In the genomic region with DNA sequence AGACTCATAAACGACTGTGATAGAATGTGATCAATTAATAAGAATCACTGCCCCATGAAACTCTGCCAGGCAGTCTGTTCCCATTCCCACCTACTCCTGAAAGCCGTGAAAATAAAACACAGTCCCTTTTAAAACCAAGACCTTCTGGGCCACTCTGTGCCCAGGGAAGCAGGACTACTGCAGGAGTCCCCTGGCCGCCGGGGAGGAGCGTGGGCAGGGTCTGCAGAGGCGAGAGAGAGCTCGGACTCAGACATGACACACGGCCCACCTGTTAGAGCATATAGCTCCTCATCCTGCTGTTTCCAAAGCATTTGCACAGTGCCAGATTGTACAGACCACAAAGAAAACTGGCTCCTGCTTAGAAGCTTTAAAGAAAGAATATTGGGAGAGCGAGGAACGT, we compare ENCODE assay signal across 6 cellular contexts.
"Had no signal": no experiment of that assay in that cellular context is flagged by ENCODE, and none has a peak within 500 bp of the region (broad histone marks: within the 10 kb centered on the region; RNA-seq: fewer than 3 reads in every experiment).

No MANE protein-coding gene starts in this region.

- DNase-seq: IMR-90, KBM-7, KG1 had no signal

- H3K4me3 ChIP-seq: K562 had no signal

- H3K36me3 Mint-ChIP-seq: IgD-negative memory B cell had no signal

- H3K4me3 Mint-ChIP-seq: IgD-negative memory B cell had no signal

- H3K27ac ChIP-seq: HL-60 had no signal

- H3K4me1 Mint-ChIP-seq: IgD-negative memory B cell had no signal

- H3K27ac Mint-ChIP-seq: IgD-negative memory B cell had no signal
